1 cellular context compared by ENCODE assay signal in the genomic region with DNA sequence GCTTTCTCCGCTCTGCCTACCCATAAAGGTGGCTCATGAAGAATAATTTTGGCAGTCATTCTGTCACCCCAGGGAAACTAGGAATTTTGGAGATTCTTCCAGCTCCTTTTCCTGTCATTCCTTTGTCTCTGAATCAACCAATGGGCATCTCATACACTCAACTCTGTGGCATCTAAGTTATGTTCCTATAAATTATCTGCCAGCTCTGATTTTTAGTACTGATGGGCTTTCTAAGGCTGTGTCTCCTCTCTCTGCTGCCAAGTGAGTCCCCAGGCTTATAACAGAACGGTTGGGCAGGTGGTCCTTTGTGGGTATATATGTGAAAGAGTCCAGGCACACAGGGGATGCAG.
TF ChIP-seq lines count a peak whose summit lies in the region.

No MANE protein-coding gene starts in this region.

TF ChIP-seq in GM23338, 12 proteins besides CTCF, POLR2A, EP300 and RAD21 (continued from another document):
- TF ChIP-seq, protein P1, sequence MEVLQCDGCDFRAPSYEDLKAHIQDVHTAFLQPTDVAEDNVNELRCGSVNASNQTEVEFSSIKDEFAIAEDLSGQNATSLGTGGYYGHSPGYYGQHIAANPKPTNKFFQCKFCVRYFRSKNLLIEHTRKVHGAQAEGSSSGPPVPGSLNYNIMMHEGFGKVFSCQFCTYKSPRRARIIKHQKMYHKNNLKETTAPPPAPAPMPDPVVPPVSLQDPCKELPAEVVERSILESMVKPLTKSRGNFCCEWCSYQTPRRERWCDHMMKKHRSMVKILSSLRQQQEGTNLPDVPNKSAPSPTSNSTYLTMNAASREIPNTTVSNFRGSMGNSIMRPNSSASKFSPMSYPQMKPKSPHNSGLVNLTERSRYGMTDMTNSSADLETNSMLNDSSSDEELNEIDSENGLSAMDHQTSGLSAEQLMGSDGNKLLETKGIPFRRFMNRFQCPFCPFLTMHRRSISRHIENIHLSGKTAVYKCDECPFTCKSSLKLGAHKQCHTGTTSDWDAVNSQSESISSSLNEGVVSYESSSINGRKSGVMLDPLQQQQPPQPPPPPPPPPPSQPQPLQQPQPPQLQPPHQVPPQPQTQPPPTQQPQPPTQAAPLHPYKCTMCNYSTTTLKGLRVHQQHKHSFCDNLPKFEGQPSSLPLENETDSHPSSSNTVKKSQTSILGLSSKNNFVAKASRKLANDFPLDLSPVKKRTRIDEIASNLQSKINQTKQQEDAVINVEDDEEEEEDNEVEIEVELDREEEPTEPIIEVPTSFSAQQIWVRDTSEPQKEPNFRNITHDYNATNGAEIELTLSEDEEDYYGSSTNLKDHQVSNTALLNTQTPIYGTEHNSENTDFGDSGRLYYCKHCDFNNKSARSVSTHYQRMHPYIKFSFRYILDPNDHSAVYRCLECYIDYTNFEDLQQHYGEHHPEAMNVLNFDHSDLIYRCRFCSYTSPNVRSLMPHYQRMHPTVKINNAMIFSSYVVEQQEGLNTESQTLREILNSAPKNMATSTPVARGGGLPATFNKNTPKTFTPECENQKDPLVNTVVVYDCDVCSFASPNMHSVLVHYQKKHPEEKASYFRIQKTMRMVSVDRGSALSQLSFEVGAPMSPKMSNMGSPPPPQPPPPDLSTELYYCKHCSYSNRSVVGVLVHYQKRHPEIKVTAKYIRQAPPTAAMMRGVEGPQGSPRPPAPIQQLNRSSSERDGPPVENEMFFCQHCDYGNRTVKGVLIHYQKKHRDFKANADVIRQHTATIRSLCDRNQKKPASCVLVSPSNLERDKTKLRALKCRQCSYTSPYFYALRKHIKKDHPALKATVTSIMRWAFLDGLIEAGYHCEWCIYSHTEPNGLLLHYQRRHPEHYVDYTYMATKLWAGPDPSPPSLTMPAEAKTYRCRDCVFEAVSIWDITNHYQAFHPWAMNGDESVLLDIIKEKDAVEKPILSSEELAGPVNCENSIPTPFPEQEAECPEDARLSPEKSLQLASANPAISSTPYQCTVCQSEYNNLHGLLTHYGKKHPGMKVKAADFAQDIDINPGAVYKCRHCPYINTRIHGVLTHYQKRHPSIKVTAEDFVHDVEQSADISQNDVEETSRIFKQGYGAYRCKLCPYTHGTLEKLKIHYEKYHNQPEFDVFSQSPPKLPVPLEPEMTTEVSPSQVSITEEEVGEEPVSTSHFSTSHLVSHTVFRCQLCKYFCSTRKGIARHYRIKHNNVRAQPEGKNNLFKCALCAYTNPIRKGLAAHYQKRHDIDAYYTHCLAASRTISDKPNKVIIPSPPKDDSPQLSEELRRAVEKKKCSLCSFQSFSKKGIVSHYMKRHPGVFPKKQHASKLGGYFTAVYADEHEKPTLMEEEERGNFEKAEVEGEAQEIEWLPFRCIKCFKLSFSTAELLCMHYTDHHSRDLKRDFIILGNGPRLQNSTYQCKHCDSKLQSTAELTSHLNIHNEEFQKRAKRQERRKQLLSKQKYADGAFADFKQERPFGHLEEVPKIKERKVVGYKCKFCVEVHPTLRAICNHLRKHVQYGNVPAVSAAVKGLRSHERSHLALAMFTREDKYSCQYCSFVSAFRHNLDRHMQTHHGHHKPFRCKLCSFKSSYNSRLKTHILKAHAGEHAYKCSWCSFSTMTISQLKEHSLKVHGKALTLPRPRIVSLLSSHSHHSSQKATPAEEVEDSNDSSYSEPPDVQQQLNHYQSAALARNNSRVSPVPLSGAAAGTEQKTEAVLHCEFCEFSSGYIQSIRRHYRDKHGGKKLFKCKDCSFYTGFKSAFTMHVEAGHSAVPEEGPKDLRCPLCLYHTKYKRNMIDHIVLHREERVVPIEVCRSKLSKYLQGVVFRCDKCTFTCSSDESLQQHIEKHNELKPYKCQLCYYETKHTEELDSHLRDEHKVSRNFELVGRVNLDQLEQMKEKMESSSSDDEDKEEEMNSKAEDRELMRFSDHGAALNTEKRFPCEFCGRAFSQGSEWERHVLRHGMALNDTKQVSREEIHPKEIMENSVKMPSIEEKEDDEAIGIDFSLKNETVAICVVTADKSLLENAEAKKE (CRISPR knock-in tag; IDR thresholded peaks at IDR 0.05): no peak
- no peak for TF ChIP-seq REST (IDR thresholded peaks at IDR 0.05; ENCODE audit: unreplicated experiment)
- no peak for TF ChIP-seq JUNB (IDR thresholded peaks at IDR 0.05; ENCODE audit: unreplicated experiment)
- TF ChIP-seq CREB1 (CRISPR knock-in tag; IDR thresholded peaks at IDR 0.05; ENCODE audit: low read depth): no peak
- no peak for TF ChIP-seq EZH2phosphoT487 (IDR thresholded peaks at IDR 0.05; ENCODE audit: unreplicated experiment)
- TF ChIP-seq POLR2AphosphoS5 (IDR thresholded peaks at IDR 0.05; ENCODE audit: low read depth): no peak
- TF ChIP-seq ZNF331 (CRISPR knock-in tag; IDR thresholded peaks at IDR 0.05; ENCODE audit: low read depth): no peak
- TF ChIP-seq EZH2 (IDR thresholded peaks at IDR 0.05; ENCODE audit: low read depth, unreplicated experiment): no peak
- no peak; the same call in 1 of the 2 replicates for TF ChIP-seq NANOG (IDR thresholded peaks at IDR 0.05; ENCODE audit: borderline replicate concordance)
- TF ChIP-seq ZNF114 (CRISPR knock-in tag; IDR thresholded peaks at IDR 0.05): no peak
- no peak for TF ChIP-seq STAT1 (IDR thresholded peaks at IDR 0.05; ENCODE audit: unreplicated experiment)
